In genomic region chrX:110229497-110230111, GRCh38 we compare ENCODE assay signal across 8 cellular contexts.
DNase-seq lines count a peak whose midpoint lies in the region; ATAC-seq and TF ChIP-seq lines count a peak whose summit lies in the region.
"Not testable (repeated sequence)": the region's sequence is repeated elsewhere in the genome, so short reads cannot be mapped to it uniquely, and the experiment has no call there.

No MANE protein-coding gene starts in this region.

- intact Hi-C loops in Panc1 (cut with micrococcal nuclease; ENCODE audit: unreplicated experiment); spleen (cut with DNase I; ENCODE audit: low total_unique reads): not testable (repeated sequence)

- H3K9me3 ChIP-seq in Panc1 (ENCODE audit: control insufficient read depth, insufficient read depth, low read depth, low read length); esophagus (ENCODE audit: control insufficient read depth in 2 of 2, insufficient read depth in 1 of 2, low read depth in 1 of 2, low read length in 1 of 2); liver (ENCODE audit: control insufficient read depth in 4 of 4, low read length in 3 of 4): not testable (repeated sequence)
- H3K9me3 ChIP-seq in spleen: peaks cover 0 to 16% (median 0%) of the 10 kb centered on the region in 8 donors

- POLR2A ChIA-PET in Panc1 (lab: Charles Lee): not testable (repeated sequence)
- POLR2A ChIA-PET in activated CD4-positive, alpha-beta memory T cell treated with anti-CD3 and anti-CD28 coated beads, Interleukin-2, amount 10 ng/mL, durations not matched to agents 7 days and 5 days (lab: Charles Lee): interaction anchor here (0.8 to 2.8 kb wide), 6 partner anchors 9 to 87 kb away, joined by 3 to 25 read pairs (median 3); partner anchors contain the start of gene AMMECR1

- H3K27me3 ChIP-seq in Panc1 (ENCODE audit: control insufficient read depth, insufficient read depth, low read length); esophagus (ENCODE audit: control insufficient read depth in 1 of 2, insufficient read depth in 2 of 2, low read length in 2 of 2); liver (ENCODE audit: control insufficient read depth in 4 of 4, insufficient read depth in 4 of 4, low read length in 3 of 4); spleen (replicated peaks in 1 of 7): not testable (repeated sequence)

- ATAC-seq in Panc1: peak; percentile 56
- ATAC-seq in stimulated activated effector memory CD8-positive, alpha-beta T cell treated with anti-CD3 and anti-CD28 coated beads, Interleukin-12 subunit alpha, Interleukin-12 subunit beta, amount 100 ng/mL, for 72 hours: not testable (repeated sequence)

- H3K4me1 ChIP-seq in Panc1 (ENCODE audit: control insufficient read depth, insufficient read depth, low read length); esophagus (ENCODE audit: control insufficient read depth in 2 of 2, insufficient read depth in 2 of 2, low read length in 1 of 2); liver (ENCODE audit: control insufficient read depth in 4 of 4, insufficient read depth in 4 of 4, low read length in 3 of 4); spleen: not testable (repeated sequence)

- peak overlapping the region; percentile 77 for H3K4me3 Mint-ChIP-seq in activated CD4-positive, alpha-beta memory T cell treated with anti-CD3 and anti-CD28 coated beads, Interleukin-2, amount 10 ng/mL, durations not matched to agents 7 days and 5 days
- H3K4me3 Mint-ChIP-seq in activated naive CD4-positive, alpha-beta T cell treated with anti-CD3 and anti-CD28 coated beads, Interleukin-2, amount 50 U/mL, for 24 hours: peak overlapping the region; percentile 65
- peak overlapping the region; percentile 68 for H3K4me3 Mint-ChIP-seq in stimulated activated effector memory CD8-positive, alpha-beta T cell treated with anti-CD3 and anti-CD28 coated beads, Interleukin-12 subunit alpha, Interleukin-12 subunit beta, amount 100 ng/mL, for 72 hours

- TF ChIP-seq POLR2A in spleen (IDR thresholded peaks at IDR 0.05): not testable (repeated sequence)

- peaks cover 36% of the 10 kb centered on the region for H3K36me3 Mint-ChIP-seq in activated CD4-positive, alpha-beta memory T cell treated with anti-CD3 and anti-CD28 coated beads, Interleukin-2, amount 10 ng/mL, durations not matched to agents 7 days and 5 days (ENCODE audit: low read depth)
- not testable (repeated sequence) for H3K36me3 Mint-ChIP-seq in activated naive CD4-positive, alpha-beta T cell treated with anti-CD3 and anti-CD28 coated beads, Interleukin-2, amount 50 U/mL, for 24 hours; stimulated activated effector memory CD8-positive, alpha-beta T cell treated with anti-CD3 and anti-CD28 coated beads, Interleukin-12 subunit alpha, Interleukin-12 subunit beta, amount 100 ng/mL, for 72 hours

- in situ Hi-C loops in Panc1 (cut with HindIII; ENCODE audit: low pct_unique_long_range_greater_than_20kb, low sequenced_read_pairs): not testable (repeated sequence)

- not testable (repeated sequence) for H3K9me3 Mint-ChIP-seq in activated CD4-positive, alpha-beta memory T cell treated with anti-CD3 and anti-CD28 coated beads, Interleukin-2, amount 10 ng/mL, durations not matched to agents 7 days and 5 days; activated naive CD4-positive, alpha-beta T cell treated with anti-CD3 and anti-CD28 coated beads, Interleukin-2, amount 50 U/mL, for 24 hours; stimulated activated effector memory CD8-positive, alpha-beta T cell treated with anti-CD3 and anti-CD28 coated beads, Interleukin-12 subunit alpha, Interleukin-12 subunit beta, amount 100 ng/mL, for 72 hours

- peak overlapping the region; percentile 78 for H3K27ac Mint-ChIP-seq in activated CD4-positive, alpha-beta memory T cell treated with anti-CD3 and anti-CD28 coated beads, Interleukin-2, amount 10 ng/mL, durations not matched to agents 7 days and 5 days
- H3K27ac Mint-ChIP-seq in activated naive CD4-positive, alpha-beta T cell treated with anti-CD3 and anti-CD28 coated beads, Interleukin-2, amount 50 U/mL, for 24 hours: peak overlapping the region; percentile 76
- peak overlapping the region; percentile 43 for H3K27ac Mint-ChIP-seq in stimulated activated effector memory CD8-positive, alpha-beta T cell treated with anti-CD3 and anti-CD28 coated beads, Interleukin-12 subunit alpha, Interleukin-12 subunit beta, amount 100 ng/mL, for 72 hours

- DNase-seq in DMS53 treated with DMSO at 0.1 percent for 48 hours (lab: John Stamatoyannopoulos, UW; ENCODE audit: unreplicated experiment) (peak; percentile 63), spleen (peak; percentile 86)
- not testable (repeated sequence) for DNase-seq in Panc1 (ENCODE audit: low read depth, low spot score)
- DNase-seq in activated CD4-positive, alpha-beta memory T cell treated with anti-CD3 and anti-CD28 coated beads, Interleukin-2, amount 10 ng/mL, durations not matched to agents 7 days and 5 days: peak; percentile 87
- DNase-seq in stimulated activated effector memory CD8-positive, alpha-beta T cell treated with anti-CD3 and anti-CD28 coated beads, Interleukin-12 subunit alpha, Interleukin-12 subunit beta, amount 100 ng/mL, for 72 hours (ENCODE audit: low spot score in 2 of 2): peak; percentile 18 to 71

- WGBS in esophagus, 2 donors: 48 to 60% methylated on average over 20 to 21 of the region's 21 CpGs
- 56% methylated on average over 21 of the region's 21 CpGs for WGBS in liver
- WGBS in spleen, 5 donors: 71 to 88% (median 85%) methylated on average over 11 to 21 of the region's 21 CpGs

- not testable (repeated sequence) for H3K36me3 ChIP-seq in Panc1 (ENCODE audit: control insufficient read depth, insufficient read depth, low read length); esophagus (ENCODE audit: control insufficient read depth in 2 of 2, insufficient read depth in 2 of 2, low read length in 1 of 2); liver (ENCODE audit: control insufficient read depth in 4 of 4, insufficient read depth in 3 of 4, low read depth in 1 of 4, low read length in 3 of 4); spleen

- not testable (repeated sequence) for TF ChIP-seq RAD21 in liver (IDR thresholded peaks at IDR 0.05)

- H3K27me3 Mint-ChIP-seq in activated CD4-positive, alpha-beta memory T cell treated with anti-CD3 and anti-CD28 coated beads, Interleukin-2, amount 10 ng/mL, durations not matched to agents 7 days and 5 days; activated naive CD4-positive, alpha-beta T cell treated with anti-CD3 and anti-CD28 coated beads, Interleukin-2, amount 50 U/mL, for 24 hours: not testable (repeated sequence)

- not testable (repeated sequence) for BruUV-seq in Panc1 (replicated peaks; lab: Mats Ljungman, UMichigan)

- CTCF ChIA-PET in Panc1 (lab: Charles Lee): interaction anchor here (0.8 kb wide), 1 partner anchor 83 kb away, joined by 3 read pairs; no protein-coding TSS in a partner anchor
- CTCF ChIA-PET in activated CD4-positive, alpha-beta memory T cell treated with anti-CD3 and anti-CD28 coated beads, Interleukin-2, amount 10 ng/mL, durations not matched to agents 7 days and 5 days (lab: Charles Lee): interaction anchor here (0.7 to 1.9 kb wide), 5 partner anchors 17 to 178 kb away, joined by 3 to 9 read pairs (median 3); partner anchors contain the start of gene AMMECR1

- not testable (repeated sequence) for TF ChIP-seq CTCF in Panc1 (IDR thresholded peaks at IDR 0.05); liver (IDR thresholded peaks at IDR 0.05; ENCODE audit: low read depth, low read length, missing input control); spleen (IDR thresholded peaks at IDR 0.05 in 8 of 11, conservative IDR thresholded peaks at IDR 0.05 in 3 of 11)

- peaks cover 32% of the 10 kb centered on the region for H3K4me1 Mint-ChIP-seq in activated CD4-positive, alpha-beta memory T cell treated with anti-CD3 and anti-CD28 coated beads, Interleukin-2, amount 10 ng/mL, durations not matched to agents 7 days and 5 days
- H3K4me1 Mint-ChIP-seq in activated naive CD4-positive, alpha-beta T cell treated with anti-CD3 and anti-CD28 coated beads, Interleukin-2, amount 50 U/mL, for 24 hours: peaks cover 39% of the 10 kb centered on the region
- H3K4me1 Mint-ChIP-seq in stimulated activated effector memory CD8-positive, alpha-beta T cell treated with anti-CD3 and anti-CD28 coated beads, Interleukin-12 subunit alpha, Interleukin-12 subunit beta, amount 100 ng/mL, for 72 hours: peaks cover 11% of the 10 kb centered on the region

- H3K9ac ChIP-seq in liver (ENCODE audit: low read depth in 1 of 2, low read length in 2 of 2): not testable (repeated sequence)

- peak overlapping the region; percentile 2; the same call in 1 of the 2 replicates for H3K27ac ChIP-seq in Panc1 (ENCODE audit: low read length)
- peak overlapping the region; percentile 63 to 84 for H3K27ac ChIP-seq in esophagus (ENCODE audit: low read depth in 2 of 2, low read length in 1 of 2)
- not testable (repeated sequence) for H3K27ac ChIP-seq in liver (ENCODE audit: low read depth in 1 of 2, low read length in 2 of 2)
- peak overlapping the region in 3 of 8 donors; percentile 41 to 68 (median 43) for H3K27ac ChIP-seq in spleen

- H3K4me3 ChIP-seq in Panc1 (ENCODE audit: low read depth in 2 of 2, low read length in 2 of 2) (peak overlapping the region; percentile 27 to 57), esophagus (ENCODE audit: low read depth in 1 of 2, low read length in 2 of 2) (peak overlapping the region; percentile 24 to 37), liver (ENCODE audit: low read depth in 1 of 3, low read length in 3 of 3) (peak overlapping the region in 1 of 3 donors; percentile 21), spleen (peak overlapping the region in 2 of 8 donors; percentile 13 to 51)

TF ChIP-seq in liver, 16 proteins besides CTCF, POLR2A, EP300 and RAD21:
- peak; percentile 53 for TF ChIP-seq YY1 (IDR thresholded peaks at IDR 0.05)
